In the genomic region with DNA sequence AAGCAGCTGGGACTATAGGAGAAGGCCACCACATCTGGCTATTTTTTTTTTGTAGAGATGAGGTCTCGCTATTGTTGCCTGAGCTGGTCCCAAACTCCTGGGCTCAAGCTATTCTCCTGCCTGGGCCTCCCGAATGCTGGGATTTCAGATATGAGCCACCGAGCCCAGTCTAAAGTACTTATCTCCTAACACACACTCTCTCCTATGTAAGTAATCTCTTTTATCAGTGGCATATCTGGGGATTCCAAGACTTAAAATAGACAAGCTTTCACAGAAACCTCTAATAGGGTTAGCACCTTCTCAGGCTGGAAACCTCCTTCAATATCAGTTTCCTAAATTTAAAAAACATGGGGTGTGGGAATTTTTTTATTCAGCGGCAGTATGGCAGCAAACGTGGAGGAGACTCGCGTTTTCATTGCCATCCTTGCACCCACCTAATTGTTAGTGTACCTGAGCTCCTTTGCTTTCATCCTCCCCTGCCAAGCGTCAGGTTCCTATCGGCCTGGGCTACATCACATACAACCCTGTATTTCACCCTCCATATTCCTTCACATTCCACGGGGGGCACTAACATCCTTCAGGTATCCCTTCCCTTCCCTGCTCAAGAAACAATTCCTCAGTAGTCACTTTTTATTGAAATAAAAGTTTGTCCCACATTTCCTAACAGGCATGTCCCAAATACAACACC, we compare ENCODE assay signal across 8 cellular contexts. TPM values are rescaled to one million over a fixed set of nuclear protein-coding genes. Genes with fewer than 3 reads are reported as not detected.
DNase-seq lines count a peak whose midpoint lies in the region; ATAC-seq and TF ChIP-seq lines count a peak whose summit lies in the region.

No MANE protein-coding gene starts in this region.

- TF ChIP-seq CTCF in WTC11 (IDR thresholded peaks at IDR 0.05) (no peak), stomach (IDR thresholded peaks at IDR 0.05) (peak in 1 of 7 experiments; percentile 11)

- DNase-seq in activated T-cell treated with anti-CD3 and anti-CD28 coated beads, Interleukin-2, amount 50 U/mL, for 4 hours = no peak
- DNase-seq in activated T-cell treated with anti-CD3 and anti-CD28 coated beads, Interleukin-2, amount 50 U/mL, for 1 hour = no peak
- DNase-seq in WTC11 (ENCODE audit: low spot score) (no peak), iPS DF 6.9 (ENCODE audit: low read depth, low spot score) (no peak), stomach (no peak), NCI-H1694 treated with DMSO at 0.1 percent for 48 hours (lab: John Stamatoyannopoulos, UW) (no peak), GOT3 (lab: John Stamatoyannopoulos, UW) (no peak)
- DNase-seq in activated CD4-positive, CD25-positive, alpha-beta regulatory T cell treated with anti-CD3 and anti-CD28 coated beads, Interleukin-2, amount 50 U/mL, for 72 hours = no peak

- peaks cover 8% of the 10 kb centered on the region; the same call in 1 of the 2 replicates for H3K27me3 ChIP-seq in iPS DF 6.9 (ENCODE audit: control insufficient read depth, insufficient read depth, low read length)
- no peaks in the 10 kb centered on the region for H3K27me3 ChIP-seq in stomach

- no peaks in the 10 kb centered on the region for H3K36me3 Mint-ChIP-seq in activated T-cell treated with anti-CD3 and anti-CD28 coated beads, Interleukin-2, amount 50 U/mL, for 4 hours (ENCODE audit: insufficient read depth)
- H3K36me3 Mint-ChIP-seq in WTC11 = no peaks in the 10 kb centered on the region

- H3K4me3 ChIP-seq in iPS DF 6.9 (ENCODE audit: low read length) = peak overlapping the region; percentile 51; the same call in 1 of the 2 replicates
- H3K4me3 ChIP-seq in stomach = peak overlapping the region; percentile 57 to 86 (median 73)

- H3K27ac ChIP-seq in iPS DF 6.9 (ENCODE audit: low read length) = no peak overlapping the region
- H3K27ac ChIP-seq in stomach = peak overlapping the region; percentile 94 to 97 (median 96)

- peaks cover 23% of the 10 kb centered on the region for H3K4me1 Mint-ChIP-seq in activated T-cell treated with anti-CD3 and anti-CD28 coated beads, Interleukin-2, amount 50 U/mL, for 4 hours (ENCODE audit: low read depth)
- H3K4me1 Mint-ChIP-seq in WTC11 = peaks cover 27% of the 10 kb centered on the region

- H3K9me3 ChIP-seq in iPS DF 6.9 (ENCODE audit: control insufficient read depth, insufficient read depth, low read length) (no peaks in the 10 kb centered on the region), stomach (no peaks in the 10 kb centered on the region)

- H3K27ac Mint-ChIP-seq in WTC11 = peak overlapping the region; percentile 96

- H3K9me3 Mint-ChIP-seq in activated T-cell treated with anti-CD3 and anti-CD28 coated beads, Interleukin-2, amount 50 U/mL, for 4 hours = no peaks in the 10 kb centered on the region
- peaks cover 6% of the 10 kb centered on the region for H3K9me3 Mint-ChIP-seq in WTC11

- intact Hi-C loops in stomach (cut with DNase I; ENCODE audit: low total_unique reads) = no loop called here

- H3K4me3 Mint-ChIP-seq in activated T-cell treated with anti-CD3 and anti-CD28 coated beads, Interleukin-2, amount 50 U/mL, for 4 hours = peak overlapping the region; percentile 91
- H3K4me3 Mint-ChIP-seq in WTC11 = peak overlapping the region; percentile 86

- H3K27me3 Mint-ChIP-seq in activated T-cell treated with anti-CD3 and anti-CD28 coated beads, Interleukin-2, amount 50 U/mL, for 4 hours (ENCODE audit: low read depth) = no peaks in the 10 kb centered on the region
- peaks cover 27% of the 10 kb centered on the region for H3K27me3 Mint-ChIP-seq in WTC11 (ENCODE audit: low read depth)

- no peak for ATAC-seq in activated T-cell treated with anti-CD3 and anti-CD28 coated beads, Interleukin-2, amount 50 U/mL, for 4 hours
- peak; percentile 6; the same call in 1 of the 2 replicates for ATAC-seq in WTC11

- H3K4me1 ChIP-seq in iPS DF 6.9 (ENCODE audit: control insufficient read depth, insufficient read depth, low read length) (peaks cover 2% of the 10 kb centered on the region; the same call in 1 of the 2 replicates), stomach (peaks cover 11 to 50% (median 42%) of the 10 kb centered on the region in 4 donors)

- H3K36me3 ChIP-seq in iPS DF 6.9 (ENCODE audit: control insufficient read depth, insufficient read depth, low read length) (no peaks in the 10 kb centered on the region), stomach (peaks cover 0 to 6% (median 2%) of the 10 kb centered on the region in 4 donors)

- no CpG with 5 or more reads among the region's 10 CpGs for WGBS in iPS DF 6.9 (ENCODE audit: insufficient coverage, insufficient read length)
- 31 to 44% (median 33%) methylated on average over 10 of the region's 10 CpGs for WGBS in stomach, 5 donors

- POLR2A ChIA-PET in WTC11 (lab: Charles Lee) = interaction anchor here (1.3 to 1.8 kb wide), 3 partner anchors 17 to 125 kb away, joined by 3 to 6 read pairs (median 3); partner anchors contain the start of gene RAMP2

- CTCF ChIA-PET in WTC11 (lab: Charles Lee) = interaction anchor here (1.0 to 2.7 kb wide), 7 partner anchors 17 to 165 kb away, joined by 3 to 31 read pairs (median 4); partner anchors contain the start of genes COA3 and RAMP2

- TF ChIP-seq POLR2A in stomach (IDR thresholded peaks at IDR 0.05) = no peak

- TF ChIP-seq EP300 in stomach (IDR thresholded peaks at IDR 0.05) = no peak

TF ChIP-seq in WTC11, 78 proteins besides CTCF, POLR2A, EP300 and RAD21 (continues in another document):
- TF ChIP-seq ZNF512 (CRISPR knock-in tag; IDR thresholded peaks at IDR 0.05; ENCODE audit: borderline replicate concordance) = no peak
- no peak for TF ChIP-seq ETV6 (CRISPR knock-in tag; IDR thresholded peaks at IDR 0.05)
- no peak for TF ChIP-seq KAT7 (CRISPR knock-in tag; IDR thresholded peaks at IDR 0.05; ENCODE audit: borderline replicate concordance)
- TF ChIP-seq, protein P1, sequence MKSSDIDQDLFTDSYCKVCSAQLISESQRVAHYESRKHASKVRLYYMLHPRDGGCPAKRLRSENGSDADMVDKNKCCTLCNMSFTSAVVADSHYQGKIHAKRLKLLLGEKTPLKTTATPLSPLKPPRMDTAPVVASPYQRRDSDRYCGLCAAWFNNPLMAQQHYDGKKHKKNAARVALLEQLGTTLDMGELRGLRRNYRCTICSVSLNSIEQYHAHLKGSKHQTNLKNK (CRISPR knock-in tag; IDR thresholded peaks at IDR 0.05) = no peak

RNA-seq across cellular contexts. Expression of gene EZH1, which starts 1.1 kb away (rescaled TPM):
- total RNA-seq in activated T-cell treated with anti-CD3 and anti-CD28 coated beads, Interleukin-2, amount 50 U/mL, for 4 hours = 10 to 100 TPM; 22.2 to 26.5 (median 22.6) TPM
- total RNA-seq in WTC11 (2021) (19.8 to 24.1 TPM (median 22.4 TPM) in 3 replicates), stomach (100 to 1,000 TPM in 1 of 5 donors, 10 to 100 TPM in 4; 28.1 to 512 (median 35.6) TPM)
- polyA plus RNA-seq in stomach = 10 to 100 TPM in 1 of 3 donors, 1 to 10 TPM in 2; 6.3 to 16.0 (median 6.7) TPM

RNA-seq across cellular contexts. Expression of gene RAMP2, which starts 17.3 kb away (rescaled TPM):
- not detected for total RNA-seq in activated T-cell treated with anti-CD3 and anti-CD28 coated beads, Interleukin-2, amount 50 U/mL, for 4 hours
- 10.9 to 13.1 TPM (median 11.6 TPM) in 3 replicates for total RNA-seq in WTC11 (2021)
- total RNA-seq in stomach = 10 to 100 TPM in 2 of 5 donors, not detected in 3; 10.4 to 15.2 TPM
- 10 to 100 TPM in 2 of 3 donors, 1 to 10 TPM in 1; 8.6 to 20.0 (median 19.2) TPM for polyA plus RNA-seq in stomach

RNA-seq across cellular contexts. Expression of gene VPS25, which starts 29.5 kb away (rescaled TPM):
- 100 to 1,000 TPM in 1 of 3 donors, 10 to 100 TPM in 2; 92.6 to 106 (median 98.7) TPM for total RNA-seq in activated T-cell treated with anti-CD3 and anti-CD28 coated beads, Interleukin-2, amount 50 U/mL, for 4 hours
- total RNA-seq in WTC11 (2021) = 98.6 to 103 TPM (median 101 TPM) in 3 replicates
- total RNA-seq in stomach = 10 to 100 TPM in 3 of 5 donors, 1 to 10 TPM in 2; 4.1 to 66.5 (median 12.9) TPM
- 10 to 100 TPM; 71.8 to 79.6 (median 75.5) TPM for polyA plus RNA-seq in stomach

RNA-seq across cellular contexts. Expression of gene WNK4, which starts 36.7 kb away (rescaled TPM):
- total RNA-seq in activated T-cell treated with anti-CD3 and anti-CD28 coated beads, Interleukin-2, amount 50 U/mL, for 4 hours = under 1 TPM; 0.16 to 0.46 (median 0.38) TPM
- 1.4 to 1.7 TPM (median 1.5 TPM) in 3 replicates for total RNA-seq in WTC11 (2021)
- total RNA-seq in stomach = 10 to 100 TPM in 2 of 5 donors, 1 to 10 TPM in 3; 1.1 to 30.4 (median 4.9) TPM
- 1 to 10 TPM; 1.1 to 1.7 (median 1.3) TPM for polyA plus RNA-seq in stomach

RNA-seq across cellular contexts. Expression of gene COA3, which starts 54.8 kb away (rescaled TPM):
- total RNA-seq in activated T-cell treated with anti-CD3 and anti-CD28 coated beads, Interleukin-2, amount 50 U/mL, for 4 hours = 10 to 100 TPM; 52.2 to 56.2 (median 55.1) TPM
- total RNA-seq in WTC11 (2021) = 54.2 to 65.2 TPM (median 60.9 TPM) in 3 replicates
- total RNA-seq in stomach = 100 to 1,000 TPM in 3 of 5 donors, 10 to 100 TPM in 2; 22.2 to 166 (median 121) TPM
- 100 to 1,000 TPM; 201 to 268 (median 201) TPM for polyA plus RNA-seq in stomach
